Comparison of ENCODE assay signal across 34 cellular contexts in the genomic region with DNA sequence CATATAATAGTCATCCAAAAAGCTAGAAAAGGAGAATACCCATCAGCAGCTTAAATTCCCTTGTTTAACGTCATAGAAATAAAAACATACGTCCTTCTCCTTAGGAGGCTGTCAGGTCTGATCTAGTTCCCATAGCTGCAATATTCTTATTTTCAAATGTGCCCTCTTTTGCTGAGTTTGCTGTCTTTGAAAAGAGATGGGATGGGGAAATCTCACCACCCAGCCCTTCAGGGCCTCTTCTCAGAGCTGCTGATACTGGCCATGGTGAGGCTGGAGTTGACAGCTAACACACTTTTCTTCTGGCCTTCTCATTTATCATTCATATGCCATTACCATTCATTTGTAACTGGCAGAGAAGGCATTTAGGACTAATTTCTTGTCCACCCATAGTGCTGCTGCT.
"Had no signal": no experiment of that assay in that cellular context is flagged by ENCODE, and none has a peak within 500 bp of the region (broad histone marks: within the 10 kb centered on the region; RNA-seq: fewer than 3 reads in every experiment).

No MANE protein-coding gene starts in this region.

- H3K36me3 ChIP-seq: ascending aorta, cardiac muscle cell, ovary, prostate gland, suprapubic skin, tibial artery, upper lobe of right lung had no signal

- H3K9me3 ChIP-seq: ascending aorta, ovary, prostate gland, suprapubic skin, tibial artery, upper lobe of right lung had no signal

- H3K4me2 ChIP-seq: smooth muscle cell had no signal

- ATAC-seq: activated CD4-positive, alpha-beta T cell treated with anti-CD3 and anti-CD28 coated beads for 36 hours; left colon; naive thymus-derived CD4-positive, alpha-beta T cell; upper lobe of right lung had no signal

- FAIRE-seq: endothelial cell of umbilical vein, kidney had no signal

- H3K9me3 Mint-ChIP-seq: activated naive CD4-positive, alpha-beta T cell treated with anti-CD3 and anti-CD28 coated beads, Interleukin-2, amount 10 ng/mL, durations not matched to agents 7 days and 5 days; activated naive CD8-positive, alpha-beta T cell treated with anti-CD3 and anti-CD28 coated beads, Interleukin-2, amount 10 ng/mL, durations not matched to agents 7 days and 5 days; activated T-helper 1 cell treated with anti-CD3 and anti-CD28 coated beads, Interleukin-12 subunit alpha, Interleukin-12 subunit beta, Interleukin-2, Interleukin-4 antibody, amounts not matched to agents 30 ng/mL and 10 ng/mL and 1 ng/mL, durations not matched to agents 14 hours and 24 hours and 36 hours; brain; immature natural killer cell; mesothelial cell of epicardium; naive thymus-derived CD4-positive, alpha-beta T cell; T-helper 2 cell treated with Interferon-gamma antibody and Interleukin-4, amounts not matched to agents 5 μg/mL and 100 μg/mL, for 36 hours had no signal

- H3K27ac Mint-ChIP-seq: activated CD4-positive, alpha-beta T cell treated with anti-CD3 and anti-CD28 coated beads for 36 hours; activated naive CD4-positive, alpha-beta T cell treated with anti-CD3 and anti-CD28 coated beads, Interleukin-2, amount 10 ng/mL, durations not matched to agents 7 days and 5 days; activated naive CD8-positive, alpha-beta T cell treated with anti-CD3 and anti-CD28 coated beads, Interleukin-2, amount 10 ng/mL, durations not matched to agents 7 days and 5 days; activated T-helper 1 cell treated with anti-CD3 and anti-CD28 coated beads, Interleukin-12 subunit alpha, Interleukin-12 subunit beta, Interleukin-2, Interleukin-4 antibody, amounts not matched to agents 30 ng/mL and 10 ng/mL and 1 ng/mL, durations not matched to agents 14 hours and 24 hours and 36 hours; brain; mesothelial cell of epicardium; T-helper 2 cell treated with Interferon-gamma antibody and Interleukin-4, amounts not matched to agents 5 μg/mL and 100 μg/mL, for 36 hours had no signal

- H3K27me3 Mint-ChIP-seq: activated CD4-positive, alpha-beta T cell treated with anti-CD3 and anti-CD28 coated beads for 36 hours; activated naive CD4-positive, alpha-beta T cell treated with anti-CD3 and anti-CD28 coated beads, Interleukin-2, amount 10 ng/mL, durations not matched to agents 7 days and 5 days; activated naive CD8-positive, alpha-beta T cell treated with anti-CD3 and anti-CD28 coated beads, Interleukin-2, amount 10 ng/mL, durations not matched to agents 7 days and 5 days; naive thymus-derived CD4-positive, alpha-beta T cell had no signal

- H3K4me3 Mint-ChIP-seq: activated CD4-positive, alpha-beta T cell treated with anti-CD3 and anti-CD28 coated beads for 36 hours; activated naive CD4-positive, alpha-beta T cell treated with anti-CD3 and anti-CD28 coated beads, Interleukin-2, amount 10 ng/mL, durations not matched to agents 7 days and 5 days; activated naive CD8-positive, alpha-beta T cell treated with anti-CD3 and anti-CD28 coated beads, Interleukin-2, amount 10 ng/mL, durations not matched to agents 7 days and 5 days; activated T-helper 1 cell treated with anti-CD3 and anti-CD28 coated beads, Interleukin-12 subunit alpha, Interleukin-12 subunit beta, Interleukin-2, Interleukin-4 antibody, amounts not matched to agents 30 ng/mL and 10 ng/mL and 1 ng/mL, durations not matched to agents 14 hours and 24 hours and 36 hours; brain; immature natural killer cell; mesothelial cell of epicardium; naive thymus-derived CD4-positive, alpha-beta T cell; T-helper 2 cell treated with Interferon-gamma antibody and Interleukin-4, amounts not matched to agents 5 μg/mL and 100 μg/mL, for 36 hours had no signal

- H3K36me3 Mint-ChIP-seq: activated naive CD4-positive, alpha-beta T cell treated with anti-CD3 and anti-CD28 coated beads, Interleukin-2, amount 10 ng/mL, durations not matched to agents 7 days and 5 days; brain; immature natural killer cell; mesothelial cell of epicardium; naive thymus-derived CD4-positive, alpha-beta T cell had no signal

- H3K27me3 ChIP-seq: ascending aorta, ovary, suprapubic skin, tibial artery, upper lobe of right lung had no signal

- H3K4me1 ChIP-seq: prostate gland, upper lobe of right lung had no signal

- H3K27ac ChIP-seq: ascending aorta, cardiac muscle cell, coronary artery, ovary, prostate gland, suprapubic skin, tibial artery, upper lobe of right lung had no signal

- H3K4me3 ChIP-seq: ascending aorta, cardiac muscle cell, coronary artery, ovary, prostate gland, smooth muscle cell, suprapubic skin, tibial artery, upper lobe of right lung had no signal

- DNase-seq: activated CD4-positive, alpha-beta T cell treated with anti-CD3 and anti-CD28 coated beads for 36 hours; activated CD4-positive, alpha-beta T cell treated with anti-CD3 and anti-CD28 coated beads, Interleukin-2, amount 50 U/mL, for 48 hours; activated CD4-positive, CD25-positive, alpha-beta regulatory T cell; activated CD8-positive, alpha-beta memory T cell treated with anti-CD3 and anti-CD28 coated beads for 24 hours; activated effector memory CD4-positive, alpha-beta T cell treated with anti-CD3 and anti-CD28 coated beads, Interleukin-2, amount 50 U/mL, for 16 hours; activated naive CD4-positive, alpha-beta T cell treated with anti-CD3 and anti-CD28 coated beads, Interleukin-2, amount 10 ng/mL, durations not matched to agents 7 days and 5 days; activated naive CD8-positive, alpha-beta T cell treated with anti-CD3 and anti-CD28 coated beads, Interleukin-2, amount 10 ng/mL, durations not matched to agents 7 days and 5 days; activated T-cell treated with anti-CD3 and anti-CD28 coated beads, Interleukin-2, amount 50 U/mL, for 1 hour; foreskin fibroblast; head of caudate nucleus; hippocampal formation; immature natural killer cell; kidney; left colon; mammary epithelial cell; naive thymus-derived CD4-positive, alpha-beta T cell; ovary; stimulated activated CD4-positive, alpha-beta T cell treated with anti-CD3 and anti-CD28 coated beads, Interleukin-1b, Interleukin-23, amount 100 ng/mL, for 48 hours; stimulated activated CD4-positive, alpha-beta T cell treated with anti-CD3 and anti-CD28 coated beads, Interleukin-4, amount 100 ng/mL, for 4 hours; stimulated activated CD8-positive, alpha-beta memory T cell treated with anti-CD3 and anti-CD28 coated beads, Interleukin-4, amount 100 ng/mL, for 48 hours; stimulated activated naive CD4-positive, alpha-beta T cell; tibial artery; upper lobe of right lung had no signal
